Comparison of ENCODE assay signal across 8 cellular contexts in genomic region chr5:180470966-180471582, GRCh38. TPM values are rescaled to one million over a fixed set of nuclear protein-coding genes. Genes with fewer than 3 reads are reported as not detected.
DNase-seq lines count a peak whose midpoint lies in the region; ATAC-seq and TF ChIP-seq lines count a peak whose summit lies in the region.

No MANE protein-coding gene starts in this region.

- peaks cover 6% of the 10 kb centered on the region for H3K4me1 Mint-ChIP-seq in activated naive CD8-positive, alpha-beta T cell treated with anti-CD3 and anti-CD28 coated beads, Interleukin-2, amount 10 ng/mL, durations not matched to agents 7 days and 5 days
- no peaks in the 10 kb centered on the region for H3K4me1 Mint-ChIP-seq in progenitor cell of endocrine pancreas (ENCODE audit: low read depth)

- no peak overlapping the region for H3K27ac ChIP-seq in uterus

- H3K9me3 ChIP-seq in uterus: no peaks in the 10 kb centered on the region

- no peak overlapping the region for H3K4me3 Mint-ChIP-seq in activated naive CD8-positive, alpha-beta T cell treated with anti-CD3 and anti-CD28 coated beads, Interleukin-2, amount 10 ng/mL, durations not matched to agents 7 days and 5 days
- no peak overlapping the region for H3K4me3 Mint-ChIP-seq in progenitor cell of endocrine pancreas (ENCODE audit: low read depth)

- H3K27ac Mint-ChIP-seq in activated naive CD8-positive, alpha-beta T cell treated with anti-CD3 and anti-CD28 coated beads, Interleukin-2, amount 10 ng/mL, durations not matched to agents 7 days and 5 days: no peak overlapping the region
- no peak overlapping the region for H3K27ac Mint-ChIP-seq in progenitor cell of endocrine pancreas

- DNase-seq in DMS79 treated with DMSO at 0.1 percent for 48 hours (lab: John Stamatoyannopoulos, UW): peak; percentile 31
- no peak for DNase-seq in DMS79 (lab: John Stamatoyannopoulos, UW)
- DNase-seq in HK-2 (ENCODE audit: unreplicated experiment): peak; percentile 35
- DNase-seq in SK-MEL-5 (ENCODE audit: low read depth, low spot score): peak; percentile 56
- DNase-seq in activated naive CD8-positive, alpha-beta T cell treated with anti-CD3 and anti-CD28 coated beads, Interleukin-2, amount 10 ng/mL, durations not matched to agents 7 days and 5 days: peak; percentile 56
- peak; percentile 85 for DNase-seq in cardiac septum (ENCODE audit: low spot score)
- DNase-seq in progenitor cell of endocrine pancreas (ENCODE audit: low spot score, unreplicated experiment): peak; percentile 62
- DNase-seq in uterus: peak; percentile 56 to 65

- TF ChIP-seq CTCF in progenitor cell of endocrine pancreas (IDR thresholded peaks at IDR 0.05; ENCODE audit: unreplicated experiment) (peak; percentile 94), uterus (IDR thresholded peaks at IDR 0.05) (peak; percentile 78 to 93 (median 88))

- H3K4me1 ChIP-seq in uterus: no peaks in the 10 kb centered on the region

- H3K27me3 Mint-ChIP-seq in activated naive CD8-positive, alpha-beta T cell treated with anti-CD3 and anti-CD28 coated beads, Interleukin-2, amount 10 ng/mL, durations not matched to agents 7 days and 5 days: peaks cover 15% of the 10 kb centered on the region
- peaks cover 34% of the 10 kb centered on the region for H3K27me3 Mint-ChIP-seq in progenitor cell of endocrine pancreas

- H3K36me3 Mint-ChIP-seq in activated naive CD8-positive, alpha-beta T cell treated with anti-CD3 and anti-CD28 coated beads, Interleukin-2, amount 10 ng/mL, durations not matched to agents 7 days and 5 days: no peaks in the 10 kb centered on the region
- H3K36me3 Mint-ChIP-seq in progenitor cell of endocrine pancreas (ENCODE audit: insufficient read depth): no peaks in the 10 kb centered on the region

- peak; percentile 78 for ATAC-seq in activated naive CD8-positive, alpha-beta T cell treated with anti-CD3 and anti-CD28 coated beads, Interleukin-2, amount 10 ng/mL, durations not matched to agents 7 days and 5 days (ENCODE audit: low read depth)

- intact Hi-C loops in cardiac septum (cut with DNase I) (loop anchor here (1.0 to 5.0 kb wide), 2 partner anchors 177 to 344 kb away; no protein-coding TSS in a partner anchor), uterus (cut with DNase I; ENCODE audit: low total_unique reads) (loop anchor here (5.0 kb wide), 1 partner anchor 179 kb away; the partner anchor contains the start of gene MAPK9)

- no peak for TF ChIP-seq POLR2A in uterus (IDR thresholded peaks at IDR 0.05)

- H3K9me3 Mint-ChIP-seq in activated naive CD8-positive, alpha-beta T cell treated with anti-CD3 and anti-CD28 coated beads, Interleukin-2, amount 10 ng/mL, durations not matched to agents 7 days and 5 days: no peaks in the 10 kb centered on the region
- no peaks in the 10 kb centered on the region for H3K9me3 Mint-ChIP-seq in progenitor cell of endocrine pancreas (ENCODE audit: low read depth)

- no peaks in the 10 kb centered on the region for H3K36me3 ChIP-seq in uterus

- POLR2A ChIA-PET in activated naive CD8-positive, alpha-beta T cell treated with anti-CD3 and anti-CD28 coated beads, Interleukin-2, amount 10 ng/mL, durations not matched to agents 7 days and 5 days (lab: Charles Lee): no interaction called here

- in situ Hi-C loops in SK-MEL-5 (cut with HindIII; ENCODE audit: low pct_unique_long_range_greater_than_20kb, low sequenced_read_pairs): no loop called here

- H3K27me3 ChIP-seq in uterus: no peaks in the 10 kb centered on the region

- H3K4me3 ChIP-seq in uterus: no peak overlapping the region

RNA-seq across cellular contexts. Expression of gene CNOT6, which starts 23.1 kb away (rescaled TPM):
- 9.6 and 9.8 TPM in 2 replicates for total RNA-seq in SK-MEL-5 (2014; rRNA removed; shearing (Covaris generic))
- polyA plus RNA-seq in SK-MEL-5 (2015; cell fraction: cytosol; rRNA removed): 17.5 and 19.4 TPM in 2 replicates
- 8.4 and 10.0 TPM in 2 replicates for polyA plus RNA-seq in SK-MEL-5 (2015; cell fraction: nucleus; rRNA removed)
- total RNA-seq in activated naive CD8-positive, alpha-beta T cell treated with anti-CD3 and anti-CD28 coated beads, Interleukin-2, amount 10 ng/mL, durations not matched to agents 7 days and 5 days: 10 to 100 TPM; 37.5 to 43.3 TPM
- 18.4 TPM for total RNA-seq in cardiac septum
- total RNA-seq in progenitor cell of endocrine pancreas: 68.3 and 70.4 TPM in 2 replicates
- 10 to 100 TPM in 3 of 4 donors, 1 to 10 TPM in 1; 3.8 to 43.5 (median 17.0) TPM for total RNA-seq in uterus
